21 cellular contexts compared by ENCODE assay signal in genomic region chrX:97402903-97403302, GRCh38.
"Had no signal": no experiment of that assay in that cellular context is flagged by ENCODE, and none has a peak within 500 bp of the region (broad histone marks: within the 10 kb centered on the region; RNA-seq: fewer than 3 reads in every experiment).

No MANE protein-coding gene starts in this region.

- H3K4me1 ChIP-seq: esophagus muscularis mucosa, gastroesophageal sphincter, heart left ventricle, prostate gland, thyroid gland had no signal

- H3K36me3 Mint-ChIP-seq: immature natural killer cell; stimulated activated naive B cell treated with anti-CD40 and anti-IgM and Interleukin-4, amounts not matched to agents 10 μg/mL and 1 μg/mL and 100 μg/mL, for 72 hours had no signal

- H3K27me3 Mint-ChIP-seq: activated naive CD8-positive, alpha-beta T cell treated with anti-CD3 and anti-CD28 coated beads, Interleukin-2, amount 10 ng/mL, durations not matched to agents 7 days and 5 days; stimulated activated naive B cell treated with anti-CD40 and anti-IgM and Interleukin-4, amounts not matched to agents 10 μg/mL and 1 μg/mL and 100 μg/mL, for 72 hours had no signal

- ATAC-seq: gastroesophageal sphincter; heart left ventricle; left ventricle myocardium superior; right cardiac atrium; SK-N-SH treated with all-trans-retinoic acid at 6 μM for 48 hours; stimulated activated naive B cell treated with anti-CD40 and anti-IgM and Interleukin-4, amounts not matched to agents 10 μg/mL and 1 μg/mL and 100 μg/mL, for 72 hours had no signal

- H3K4me3 ChIP-seq: esophagus muscularis mucosa, gastroesophageal sphincter, heart left ventricle, prostate gland, thyroid gland had no signal

- H3K9me3 ChIP-seq: esophagus muscularis mucosa, gastroesophageal sphincter, heart left ventricle, prostate gland, thyroid gland had no signal

- H3K9me3 Mint-ChIP-seq: activated naive CD8-positive, alpha-beta T cell treated with anti-CD3 and anti-CD28 coated beads, Interleukin-2, amount 10 ng/mL, durations not matched to agents 7 days and 5 days; immature natural killer cell had no signal

- FAIRE-seq: endothelial cell of umbilical vein had no signal

- H3K4me3 Mint-ChIP-seq: activated naive CD8-positive, alpha-beta T cell treated with anti-CD3 and anti-CD28 coated beads, Interleukin-2, amount 10 ng/mL, durations not matched to agents 7 days and 5 days; immature natural killer cell; neural crest cell; stimulated activated naive B cell treated with anti-CD40 and anti-IgM and Interleukin-4, amounts not matched to agents 10 μg/mL and 1 μg/mL and 100 μg/mL, for 72 hours had no signal

- H3K27me3 ChIP-seq: esophagus muscularis mucosa, gastroesophageal sphincter, heart left ventricle had no signal

- DNase-seq: activated CD4-positive, alpha-beta T cell treated with anti-CD3 and anti-CD28 coated beads, Interleukin-2, amount 50 U/mL, for 48 hours; activated CD8-positive, alpha-beta memory T cell treated with anti-CD3 and anti-CD28 coated beads, Interleukin-2, amount 50 U/mL, for 48 hours; activated naive CD8-positive, alpha-beta T cell treated with anti-CD3 and anti-CD28 coated beads, Interleukin-2, amount 10 ng/mL, durations not matched to agents 7 days and 5 days; amygdala; dermis blood vessel endothelial cell; effector memory CD4-positive, alpha-beta T cell; heart left ventricle; immature natural killer cell; kidney glomerular epithelial cell; left ventricle myocardium superior; right cardiac atrium; stimulated activated CD4-positive, alpha-beta T cell treated with anti-CD3 and anti-CD28 coated beads, Interleukin-4, amount 100 ng/mL, for 24 hours; stimulated activated naive B cell treated with anti-CD40 and anti-IgM and Interleukin-4, amounts not matched to agents 10 μg/mL and 1 μg/mL and 100 μg/mL, for 72 hours; T1000; thyroid gland had no signal

- H3K27ac ChIP-seq: esophagus muscularis mucosa, gastroesophageal sphincter, prostate gland, thyroid gland had no signal

- H3K36me3 ChIP-seq: esophagus muscularis mucosa, gastroesophageal sphincter, heart left ventricle, prostate gland, thyroid gland had no signal

- H3K27ac Mint-ChIP-seq: activated naive CD8-positive, alpha-beta T cell treated with anti-CD3 and anti-CD28 coated beads, Interleukin-2, amount 10 ng/mL, durations not matched to agents 7 days and 5 days; immature natural killer cell; stimulated activated naive B cell treated with anti-CD40 and anti-IgM and Interleukin-4, amounts not matched to agents 10 μg/mL and 1 μg/mL and 100 μg/mL, for 72 hours had no signal
